24 cellular contexts compared by ENCODE assay signal in the genomic region with DNA sequence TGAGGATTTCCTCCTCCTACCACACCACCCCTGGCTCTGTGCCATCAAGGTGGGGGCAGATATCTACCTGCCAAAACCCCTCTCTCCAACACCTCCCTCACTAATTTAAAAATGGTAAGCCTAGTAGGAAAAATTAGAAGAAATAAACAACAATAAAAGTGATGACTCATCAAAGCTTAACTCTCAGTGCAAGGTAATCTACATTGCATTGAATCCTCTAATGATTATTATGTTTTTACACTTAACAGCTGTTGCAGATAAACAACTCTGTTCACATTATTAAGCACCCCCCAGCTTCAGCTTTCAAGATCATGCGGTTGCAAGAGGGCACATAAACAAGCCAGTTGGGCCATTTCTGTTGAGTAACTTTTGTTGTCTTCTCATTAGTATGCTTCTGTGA.
"Had no signal": no experiment of that assay in that cellular context is flagged by ENCODE, and none has a peak within 500 bp of the region (broad histone marks: within the 10 kb centered on the region; RNA-seq: fewer than 3 reads in every experiment).

No MANE protein-coding gene starts in this region.

- ATAC-seq: gastrocnemius medialis; left ventricle myocardium superior; natural killer cell treated with Interleukin-12 subunit alpha and Interleukin-12 subunit beta and Interleukin-15 and Interleukin-18, amount 100 ng/mL, for 72 hours; stimulated activated effector memory CD8-positive, alpha-beta T cell treated with anti-CD3 and anti-CD28 coated beads, Interleukin-12 subunit alpha, Interleukin-12 subunit beta, amount 100 ng/mL, for 72 hours had no signal

- H3K27me3 Mint-ChIP-seq: dendritic cell treated with granulocyte-macrophage colony-stimulating factor and Interleukin-4, amounts not matched to agents 40 ng/mL and 50 ng/mL, for 4 days; natural killer cell treated with Interleukin-12 subunit alpha and Interleukin-12 subunit beta and Interleukin-15 and Interleukin-18, amount 100 ng/mL, for 72 hours; progenitor cell of endocrine pancreas had no signal

- FAIRE-seq: keratinocyte had no signal

- H3K36me3 ChIP-seq: colonic mucosa, gastrocnemius medialis, right atrium auricular region, sigmoid colon, stomach, thyroid gland, vagina had no signal

- H3K27ac Mint-ChIP-seq: dendritic cell treated with granulocyte-macrophage colony-stimulating factor and Interleukin-4, amounts not matched to agents 40 ng/mL and 50 ng/mL, for 4 days; endodermal cell; memory B cell; natural killer cell treated with Interleukin-12 subunit alpha and Interleukin-12 subunit beta and Interleukin-15 and Interleukin-18, amount 100 ng/mL, for 72 hours; progenitor cell of endocrine pancreas; stimulated activated effector memory CD8-positive, alpha-beta T cell treated with anti-CD3 and anti-CD28 coated beads, Interleukin-12 subunit alpha, Interleukin-12 subunit beta, amount 100 ng/mL, for 72 hours had no signal

- H3K4me1 ChIP-seq: colonic mucosa, gastrocnemius medialis, parathyroid adenoma, right atrium auricular region, sigmoid colon, stomach, thyroid gland, vagina had no signal

- H3K27me3 ChIP-seq: colonic mucosa, gastrocnemius medialis, right atrium auricular region, sigmoid colon, stomach, thyroid gland, vagina had no signal

- H3K9me3 Mint-ChIP-seq: dendritic cell treated with granulocyte-macrophage colony-stimulating factor and Interleukin-4, amounts not matched to agents 40 ng/mL and 50 ng/mL, for 4 days; endodermal cell had no signal

- H3K36me3 Mint-ChIP-seq: memory B cell; natural killer cell treated with Interleukin-12 subunit alpha and Interleukin-12 subunit beta and Interleukin-15 and Interleukin-18, amount 100 ng/mL, for 72 hours; stimulated activated effector memory CD8-positive, alpha-beta T cell treated with anti-CD3 and anti-CD28 coated beads, Interleukin-12 subunit alpha, Interleukin-12 subunit beta, amount 100 ng/mL, for 72 hours had no signal

- H3K4me1 Mint-ChIP-seq: memory B cell; stimulated activated effector memory CD8-positive, alpha-beta T cell treated with anti-CD3 and anti-CD28 coated beads, Interleukin-12 subunit alpha, Interleukin-12 subunit beta, amount 100 ng/mL, for 72 hours had no signal

- H3K27ac ChIP-seq: colonic mucosa, gastrocnemius medialis, parathyroid adenoma, right atrium auricular region, sigmoid colon, stomach, thyroid gland, vagina had no signal

- H3K4me3 ChIP-seq: colonic mucosa, gastrocnemius medialis, lung, right atrium auricular region, sigmoid colon, stomach, thyroid gland, vagina had no signal

- H3K79me2 ChIP-seq: parathyroid adenoma had no signal

- H2AFZ ChIP-seq: parathyroid adenoma had no signal

- DNase-seq: colonic mucosa; effector CD8-positive, alpha-beta T cell; endodermal cell; gastrocnemius medialis; head of caudate nucleus; left ventricle myocardium superior; sigmoid colon; stimulated activated CD4-positive, alpha-beta T cell treated with anti-CD3 and anti-CD28 coated beads, Interleukin-2, amount 100 ng/mL, for 24 hours; stimulated activated CD4-positive, alpha-beta T cell treated with anti-CD3 and anti-CD28 coated beads, Interleukin-4, amount 100 ng/mL, for 24 hours; stimulated activated naive CD4-positive, alpha-beta T cell treated with Interleukin-2 at 50 U/mL for 16 hours; stomach; thyroid gland; trophoblast cell had no signal

- H3K9ac ChIP-seq: parathyroid adenoma had no signal

- H3K4me3 Mint-ChIP-seq: dendritic cell treated with granulocyte-macrophage colony-stimulating factor and Interleukin-4, amounts not matched to agents 40 ng/mL and 50 ng/mL, for 4 days; endodermal cell; memory B cell; natural killer cell treated with Interleukin-12 subunit alpha and Interleukin-12 subunit beta and Interleukin-15 and Interleukin-18, amount 100 ng/mL, for 72 hours; neural crest cell; stimulated activated effector memory CD8-positive, alpha-beta T cell treated with anti-CD3 and anti-CD28 coated beads, Interleukin-12 subunit alpha, Interleukin-12 subunit beta, amount 100 ng/mL, for 72 hours had no signal

- H3K9me3 ChIP-seq: colonic mucosa, gastrocnemius medialis, right atrium auricular region, sigmoid colon, stomach, thyroid gland, vagina had no signal
